ENCODE assay signal across 2 cellular contexts in the genomic region with DNA sequence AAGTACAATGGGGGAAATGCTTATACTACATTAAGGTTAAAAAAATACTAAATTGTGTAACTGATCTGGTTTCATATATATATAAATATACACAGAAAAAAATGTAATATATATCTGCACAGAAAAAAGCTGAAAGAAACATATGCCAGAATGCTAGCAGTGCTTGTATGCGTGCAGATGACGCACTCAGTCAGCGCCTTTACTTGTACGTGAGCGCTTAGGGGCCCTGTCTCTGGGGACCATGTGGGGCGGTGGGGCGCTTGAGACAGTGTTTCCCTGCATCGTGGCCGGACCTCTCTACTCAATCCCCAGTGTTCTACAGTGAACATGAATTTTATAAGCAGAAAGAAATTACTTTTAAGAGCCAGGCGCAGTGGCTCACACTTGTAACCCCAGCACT.
TF ChIP-seq lines count a peak whose summit lies in the region.

No MANE protein-coding gene starts in this region.

TF ChIP-seq in IMR-90, 13 proteins besides CTCF, POLR2A, EP300 and RAD21:
- TF ChIP-seq CHD1 (IDR thresholded peaks at IDR 0.05; ENCODE audit: low read depth, low read length) (no peak), MAFK (IDR thresholded peaks at IDR 0.05; ENCODE audit: low read depth, low read length) (no peak)

TF ChIP-seq in K562, 482 proteins besides CTCF, POLR2A, EP300 and RAD21:
- TF ChIP-seq, protein P1, sequence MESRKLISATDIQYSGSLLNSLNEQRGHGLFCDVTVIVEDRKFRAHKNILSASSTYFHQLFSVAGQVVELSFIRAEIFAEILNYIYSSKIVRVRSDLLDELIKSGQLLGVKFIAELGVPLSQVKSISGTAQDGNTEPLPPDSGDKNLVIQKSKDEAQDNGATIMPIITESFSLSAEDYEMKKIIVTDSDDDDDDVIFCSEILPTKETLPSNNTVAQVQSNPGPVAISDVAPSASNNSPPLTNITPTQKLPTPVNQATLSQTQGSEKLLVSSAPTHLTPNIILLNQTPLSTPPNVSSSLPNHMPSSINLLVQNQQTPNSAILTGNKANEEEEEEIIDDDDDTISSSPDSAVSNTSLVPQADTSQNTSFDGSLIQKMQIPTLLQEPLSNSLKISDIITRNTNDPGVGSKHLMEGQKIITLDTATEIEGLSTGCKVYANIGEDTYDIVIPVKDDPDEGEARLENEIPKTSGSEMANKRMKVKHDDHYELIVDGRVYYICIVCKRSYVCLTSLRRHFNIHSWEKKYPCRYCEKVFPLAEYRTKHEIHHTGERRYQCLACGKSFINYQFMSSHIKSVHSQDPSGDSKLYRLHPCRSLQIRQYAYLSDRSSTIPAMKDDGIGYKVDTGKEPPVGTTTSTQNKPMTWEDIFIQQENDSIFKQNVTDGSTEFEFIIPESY (CRISPR knock-in tag; IDR thresholded peaks at IDR 0.05), result peak; percentile 57; the same call in 1 of the 2 replicates
- no peak for TF ChIP-seq PML (IDR thresholded peaks at IDR 0.05; ENCODE audit: low read length)
